In the genomic region with DNA sequence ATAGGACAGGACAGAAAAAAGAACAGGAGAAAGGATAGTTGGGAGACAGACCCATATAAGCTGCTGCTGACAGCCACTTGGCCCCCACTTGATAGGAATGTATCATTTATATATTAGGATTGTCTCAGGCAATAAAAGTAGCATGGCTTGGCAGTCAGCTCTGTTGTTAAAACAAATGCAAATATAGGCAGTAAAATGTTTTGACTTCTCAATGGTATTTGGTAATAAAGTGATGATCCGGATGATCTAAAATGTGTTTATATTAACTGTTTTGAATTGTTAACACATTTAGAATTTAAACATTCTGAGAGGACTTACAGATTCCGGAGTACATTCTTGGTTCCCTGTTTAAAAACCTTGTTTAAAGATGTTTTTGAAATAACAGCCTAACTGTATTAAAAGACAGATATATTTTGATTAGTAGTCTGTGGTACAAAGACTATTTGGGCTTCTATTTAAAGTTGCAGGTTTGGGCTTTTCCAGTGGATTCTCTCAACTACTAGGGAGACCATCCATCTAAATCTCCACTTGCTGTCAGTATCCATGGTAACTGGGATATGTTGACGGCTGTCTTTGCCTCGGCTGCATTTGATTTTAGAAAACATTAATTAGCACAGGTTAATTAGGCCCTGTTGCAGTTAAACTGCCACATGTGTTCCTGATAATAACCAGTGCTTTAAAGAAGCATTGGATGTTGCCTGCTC, we compare ENCODE assay signal across 17 cellular contexts.
DNase-seq lines count a peak whose midpoint lies in the region; ATAC-seq, FAIRE-seq and TF ChIP-seq lines count a peak whose summit lies in the region.
"Had no signal": no experiment of that assay in that cellular context is flagged by ENCODE, and none has a peak within 500 bp of the region (broad histone marks: within the 10 kb centered on the region; RNA-seq: fewer than 3 reads in every experiment).

No MANE protein-coding gene starts in this region.

- H3K9ac ChIP-seq in liver (ENCODE audit: low read depth in 1 of 2, low read length in 2 of 2): peak overlapping the region in 1 of 2 donors; percentile 38
- no peak overlapping the region for H3K9ac ChIP-seq in HepG2 (ENCODE audit: insufficient read depth, low read depth, low read length)

- peaks cover 54% of the 10 kb centered on the region for H3K36me3 Mint-ChIP-seq in Caco-2 (ENCODE audit: insufficient read depth, unreplicated experiment)

- ATAC-seq in HepG2: no peak
- ATAC-seq: effector memory CD8-positive, alpha-beta T cell; sciatic nerve had no signal

- H3K9me3 Mint-ChIP-seq in Caco-2 (ENCODE audit: unreplicated experiment): no peaks in the 10 kb centered on the region
- H3K9me3 Mint-ChIP-seq: effector memory CD8-positive, alpha-beta T cell; IgD-negative memory B cell had no signal

- TF ChIP-seq EP300 in HepG2 (IDR thresholded peaks at IDR 0.05; ENCODE audit: low read depth in 2 of 2, low read length in 2 of 2) (no peak), HepG2 (CRISPR knock-in tag; IDR thresholded peaks at IDR 0.05; ENCODE audit: borderline replicate concordance) (no peak), ovary (IDR thresholded peaks at IDR 0.05) (no peak)

- in situ Hi-C loops in HepG2 (cut with HindIII; ENCODE audit: extremely low pct_ligation_motif_present, low pct_unique_long_range_greater_than_20kb): no loop called here

- H4K20me1 ChIP-seq in HepG2 (ENCODE audit: insufficient read depth, low read length): no peaks in the 10 kb centered on the region

- DNase-seq in HepG2 (ENCODE audit: low spot score) (no peak), ascending aorta (ENCODE audit: low spot score in 2 of 2) (no peak), left kidney (ENCODE audit: low read depth, low spot score) (peak; percentile 21), iPS-NIHi11 (ENCODE audit: low spot score) (no peak), HEK293T (ENCODE audit: extremely low spot score) (no peak), ovary (no peak), Caco-2 (no peak)
- DNase-seq: activated CD4-positive, CD25-positive, alpha-beta regulatory T cell; activated CD8-positive, alpha-beta memory T cell treated with anti-CD3 and anti-CD28 coated beads for 24 hours; effector memory CD8-positive, alpha-beta T cell; left cardiac atrium; NCI-H345; occipital lobe; SIG-M5 had no signal

- no peaks in the 10 kb centered on the region for H3K27me3 Mint-ChIP-seq in Caco-2 (ENCODE audit: insufficient read depth, unreplicated experiment)

- TF ChIP-seq CTCF in liver (IDR thresholded peaks at IDR 0.05; ENCODE audit: low read depth, low read length, missing input control) (no peak), HepG2 (CRISPR knock-in tag; IDR thresholded peaks at IDR 0.05) (no peak), ascending aorta (IDR thresholded peaks at IDR 0.05) (no peak), ovary (IDR thresholded peaks at IDR 0.05) (no peak), Caco-2 (IDR thresholded peaks at IDR 0.05; ENCODE audit: insufficient read depth in 1 of 2, low read depth in 1 of 2, low read length in 1 of 2, severe bottlenecking in 1 of 2, unreplicated experiment in 1 of 2) (no peak)

- intact Hi-C loops in HepG2 (cut with micrococcal nuclease; ENCODE audit: unreplicated experiment): no loop called here
- intact Hi-C loops in ascending aorta (cut with DNase I): loop anchor here (10.0 kb wide), 2 partner anchors 152 to 732 kb away; a partner anchor contains a TSS
- intact Hi-C loops in ovary (cut with DNase I): no loop called here
- intact Hi-C loops in Caco-2 (cut with micrococcal nuclease; ENCODE audit: unreplicated experiment): no loop called here

- H3K4me2 ChIP-seq in HepG2 (ENCODE audit: low read depth, low read length): no peak overlapping the region

- H3K27ac ChIP-seq in liver (ENCODE audit: low read depth in 1 of 2, low read length in 2 of 2) (peak overlapping the region; percentile 42 to 43), HepG2 (ENCODE audit: extremely low read length, insufficient read depth, low read length) (no peak overlapping the region), ascending aorta (peak overlapping the region; percentile 54 to 60), ovary (no peak overlapping the region)

- CTCF ChIA-PET in HepG2 (lab: Yijun Ruan, JAX; ENCODE audit: low intra/inter-chr PET ratio, low total read pairs) (no interaction called here), HEK293T (lab: Yijun Ruan, JAX) (interaction anchor here (1.6 kb wide), 1 partner anchor 36 kb away, joined by 4 read pairs; no protein-coding TSS in a partner anchor), Caco-2 (lab: Charles Lee) (no interaction called here)

- no peaks in the 10 kb centered on the region for H3K79me2 ChIP-seq in HepG2 (ENCODE audit: insufficient read depth, low read length)

- H3K27me3 ChIP-seq in liver (ENCODE audit: control insufficient read depth in 4 of 4, insufficient read depth in 4 of 4, low read length in 3 of 4) (no peaks in the 10 kb centered on the region), HepG2 (ENCODE audit: control insufficient read depth in 1 of 2, insufficient read depth in 2 of 2, low read length in 2 of 2) (no peaks in the 10 kb centered on the region; a peak in 1 of 5 replicates), ascending aorta (no peaks in the 10 kb centered on the region), ovary (no peaks in the 10 kb centered on the region), Caco-2 (replicated peaks; ENCODE audit: control insufficient read depth, insufficient read depth, low read length) (no peaks in the 10 kb centered on the region)

- no peak for FAIRE-seq in HepG2 (lab: Jason Lieb, UNC)

- H3K4me1 Mint-ChIP-seq in Caco-2 (ENCODE audit: low read depth, unreplicated experiment): no peaks in the 10 kb centered on the region

- POLR2A ChIA-PET in HepG2 (lab: Yijun Ruan, JAX): no interaction called here
- POLR2A ChIA-PET in HEK293T (lab: Yijun Ruan, JAX): no interaction called here
- POLR2A ChIA-PET in Caco-2 (lab: Charles Lee): no interaction called here

- H3K4me3 ChIP-seq in liver (ENCODE audit: low read depth in 1 of 3, low read length in 3 of 3) (no peak overlapping the region), HepG2 (replicated peaks in 1 of 3; ENCODE audit: insufficient read depth in 1 of 3, low read depth in 2 of 3, low read length in 3 of 3) (no peak overlapping the region), ascending aorta (no peak overlapping the region), ovary (no peak overlapping the region), Caco-2 (ENCODE audit: low read depth, low read length) (no peak overlapping the region)

- TF ChIP-seq RAD21 in liver (IDR thresholded peaks at IDR 0.05) (no peak), HepG2 (CRISPR knock-in tag; IDR thresholded peaks at IDR 0.05) (no peak)

- BruUV-seq in HepG2 (replicated peaks; lab: Mats Ljungman, UMichigan) (no TSS peak), Caco-2 (replicated peaks; lab: Mats Ljungman, UMichigan) (no TSS peak)

- no peak for TF ChIP-seq POLR2A in HepG2 (IDR thresholded peaks at IDR 0.05; ENCODE audit: insufficient read depth in 1 of 2, low read depth in 2 of 2, low read length in 2 of 2)
- TF ChIP-seq POLR2A in ovary (IDR thresholded peaks at IDR 0.05): no peak

- H3K4me1 ChIP-seq in liver (ENCODE audit: control insufficient read depth in 4 of 4, insufficient read depth in 4 of 4, low read length in 3 of 4) (peaks cover 2 to 14% (median 11%) of the 10 kb centered on the region in 4 donors), HepG2 (ENCODE audit: insufficient read depth, low read length) (0 out of 2 replicates have a peak, but pooled peaks cover 4% of the 10 kb centered on the region), ascending aorta (peaks cover 0 to 8% of the 10 kb centered on the region in 2 donors), ovary (ENCODE audit: insufficient read depth) (peaks cover 1% of the 10 kb centered on the region), Caco-2 (no peaks in the 10 kb centered on the region)

- no peak overlapping the region for H2AFZ ChIP-seq in HepG2 (ENCODE audit: low read length)

- WGBS in liver: 86% methylated on average over 4 of the region's 4 CpGs
- 45% methylated on average over 4 of the region's 4 CpGs for WGBS in HepG2 (ENCODE audit: low lambda C conversion rate)
- 26 to 38% (median 37%) methylated on average over 4 of the region's 4 CpGs for WGBS in ovary, 3 donors

- H3K9me3 ChIP-seq in liver (ENCODE audit: control insufficient read depth in 4 of 4, low read length in 3 of 4) (no peaks in the 10 kb centered on the region), HepG2 (ENCODE audit: low read length) (no peaks in the 10 kb centered on the region), ascending aorta (no peaks in the 10 kb centered on the region), ovary (no peaks in the 10 kb centered on the region), Caco-2 (no peaks in the 10 kb centered on the region; the same call in 1 of the 2 replicates)

- H3K36me3 ChIP-seq in liver (ENCODE audit: control insufficient read depth in 4 of 4, insufficient read depth in 3 of 4, low read depth in 1 of 4, low read length in 3 of 4) (no peaks in the 10 kb centered on the region), HepG2 (replicated peaks in 1 of 2; ENCODE audit: control insufficient read depth in 1 of 2, insufficient read depth in 2 of 2, low read length in 2 of 2) (no peaks in the 10 kb centered on the region), ascending aorta (no peaks in the 10 kb centered on the region), ovary (no peaks in the 10 kb centered on the region), Caco-2 (ENCODE audit: control insufficient read depth, insufficient read depth, low read length) (peaks cover 2% of the 10 kb centered on the region; the same call in 1 of the 2 replicates)

- H3K4me3 Mint-ChIP-seq in Caco-2 (ENCODE audit: unreplicated experiment): no peak overlapping the region
- H3K4me3 Mint-ChIP-seq: effector memory CD8-positive, alpha-beta T cell; IgD-negative memory B cell had no signal

- H3K27ac Mint-ChIP-seq in Caco-2 (ENCODE audit: unreplicated experiment): no peak overlapping the region
- H3K27ac Mint-ChIP-seq: effector memory CD8-positive, alpha-beta T cell; IgD-negative memory B cell had no signal

TF ChIP-seq in liver, 16 proteins besides CTCF, POLR2A, EP300 and RAD21 (continues in another document):
- no peak for TF ChIP-seq YY1 (IDR thresholded peaks at IDR 0.05)
- TF ChIP-seq HNF4A (conservative IDR thresholded peaks at IDR 0.05): no peak

TF ChIP-seq in HepG2, 621 proteins besides CTCF, POLR2A, EP300 and RAD21 (continues in another document):
- no peak for TF ChIP-seq ZNF572 (CRISPR knock-in tag; IDR thresholded peaks at IDR 0.05)
- TF ChIP-seq ZKSCAN5 (CRISPR knock-in tag; IDR thresholded peaks at IDR 0.05): no peak

TF ChIP-seq in HEK293T, 16 proteins besides CTCF, POLR2A, EP300 and RAD21:
- TF ChIP-seq ARNT (IDR thresholded peaks at IDR 0.05) (no peak), L3MBTL2 (conservative IDR thresholded peaks at IDR 0.05) (no peak), BHLHE40 (IDR thresholded peaks at IDR 0.05; ENCODE audit: borderline replicate concordance) (no peak), TARDBP (IDR thresholded peaks at IDR 0.05) (no peak), ELF4 (IDR thresholded peaks at IDR 0.05) (no peak), NFRKB (IDR thresholded peaks at IDR 0.05) (no peak)

Comparison
In these comparisons a context has a peak if more than half of its experiments do, and no peak if none do; other contexts are left out.
1. H3K27ac ChIP-seq: peak in liver (2 of 2) and ascending aorta (2 of 2); none in HepG2 (single experiment) and ovary (0 of 2).